Comparison of ENCODE assay signal across 8 cellular contexts in genomic region chr4:48270516-48270897, GRCh38. TPM values are rescaled to one million over a fixed set of nuclear protein-coding genes. Genes with fewer than 3 reads are reported as not detected.
A peak's percentile ranks its signal among the peaks of the same experiment; 100 is the strongest.
DNase-seq lines count a peak whose midpoint lies in the region; ATAC-seq lines count a peak whose summit lies in the region.

No MANE protein-coding gene starts in this region.

- H3K4me1 ChIP-seq in HUES48 (ENCODE audit: control insufficient read depth, insufficient read depth, low read length) = peaks cover 15% of the 10 kb centered on the region; the same call in 1 of the 2 replicates

- H3K27me3 Mint-ChIP-seq in activated CD4-positive, alpha-beta memory T cell treated with anti-CD3 and anti-CD28 coated beads for 36 hours = no peaks in the 10 kb centered on the region
- H3K27me3 Mint-ChIP-seq in stimulated activated memory B cell treated with anti-CD40 and anti-IgM and Interleukin-4, amounts not matched to agents 10 μg/mL and 1 μg/mL and 100 μg/mL, for 72 hours = no peaks in the 10 kb centered on the region

- H3K4me1 Mint-ChIP-seq in activated CD4-positive, alpha-beta memory T cell treated with anti-CD3 and anti-CD28 coated beads for 36 hours (ENCODE audit: low read depth) = peaks cover 23% of the 10 kb centered on the region
- peaks cover 22% of the 10 kb centered on the region for H3K4me1 Mint-ChIP-seq in stimulated activated memory B cell treated with anti-CD40 and anti-IgM and Interleukin-4, amounts not matched to agents 10 μg/mL and 1 μg/mL and 100 μg/mL, for 72 hours

- H3K27ac ChIP-seq in HUES48 (ENCODE audit: low read depth, low read length) = peak overlapping the region; percentile 70

- CTCF ChIA-PET in activated CD4-positive, alpha-beta memory T cell treated with anti-CD3 and anti-CD28 coated beads for 36 hours (lab: Charles Lee) = no interaction called here

- intact Hi-C loops in activated CD4-positive, alpha-beta memory T cell treated with anti-CD3 and anti-CD28 coated beads for 36 hours (cut with micrococcal nuclease) = loop anchor here (2.0 to 10.0 kb wide), 4 partner anchors 168 to 637 kb away; partner anchors contain the start of genes FRYL, NFXL1 and OCIAD2

- H3K9ac ChIP-seq in HUES48 (ENCODE audit: low read depth, low read length) = 0 out of 2 replicates have a peak overlapping the region, but pooled peaks have one; percentile 66

- H3K4me3 Mint-ChIP-seq in activated CD4-positive, alpha-beta memory T cell treated with anti-CD3 and anti-CD28 coated beads for 36 hours = peak overlapping the region; percentile 91
- peak overlapping the region; percentile 91 for H3K4me3 Mint-ChIP-seq in stimulated activated memory B cell treated with anti-CD40 and anti-IgM and Interleukin-4, amounts not matched to agents 10 μg/mL and 1 μg/mL and 100 μg/mL, for 72 hours

- H3K27me3 ChIP-seq in HUES48 (ENCODE audit: control insufficient read depth, insufficient read depth, low read length) = no peaks in the 10 kb centered on the region

- no peak for ATAC-seq in stimulated activated memory B cell treated with anti-CD40 and anti-IgM and Interleukin-4, amounts not matched to agents 10 μg/mL and 1 μg/mL and 100 μg/mL, for 72 hours
- ATAC-seq in HG03460 (IDR thresholded peaks at IDR 0.05; ENCODE audit: unreplicated experiment) = no peak

- peak overlapping the region; percentile 84 for H3K4me3 ChIP-seq in HUES48 (ENCODE audit: low read depth, low read length)
- peak overlapping the region; percentile 61 for H3K4me3 ChIP-seq in iPS-11a (ENCODE audit: low read depth, low read length)

- no peaks in the 10 kb centered on the region for H3K36me3 Mint-ChIP-seq in activated CD4-positive, alpha-beta memory T cell treated with anti-CD3 and anti-CD28 coated beads for 36 hours
- H3K36me3 Mint-ChIP-seq in stimulated activated memory B cell treated with anti-CD40 and anti-IgM and Interleukin-4, amounts not matched to agents 10 μg/mL and 1 μg/mL and 100 μg/mL, for 72 hours = no peaks in the 10 kb centered on the region

- peaks cover 3% of the 10 kb centered on the region; the same call in 1 of the 2 replicates for H3K9me3 ChIP-seq in HUES48 (ENCODE audit: control insufficient read depth, insufficient read depth, low read length)

- H3K9me3 Mint-ChIP-seq in activated CD4-positive, alpha-beta memory T cell treated with anti-CD3 and anti-CD28 coated beads for 36 hours = no peaks in the 10 kb centered on the region
- no peaks in the 10 kb centered on the region for H3K9me3 Mint-ChIP-seq in stimulated activated memory B cell treated with anti-CD40 and anti-IgM and Interleukin-4, amounts not matched to agents 10 μg/mL and 1 μg/mL and 100 μg/mL, for 72 hours

- H3K27ac Mint-ChIP-seq in activated CD4-positive, alpha-beta memory T cell treated with anti-CD3 and anti-CD28 coated beads for 36 hours = peak overlapping the region; percentile 75
- H3K27ac Mint-ChIP-seq in stimulated activated memory B cell treated with anti-CD40 and anti-IgM and Interleukin-4, amounts not matched to agents 10 μg/mL and 1 μg/mL and 100 μg/mL, for 72 hours = peak overlapping the region; percentile 81

- DNase-seq in activated CD4-positive, alpha-beta memory T cell treated with anti-CD3 and anti-CD28 coated beads for 36 hours = no peak
- DNase-seq in SW480 (ENCODE audit: low spot score) (no peak), DMS79 (lab: John Stamatoyannopoulos, UW) (no peak), NOMO-1 treated with DMSO at 0.1 percent for 48 hours (lab: John Stamatoyannopoulos, UW; ENCODE audit: unreplicated experiment) (no peak)

- POLR2A ChIA-PET in activated CD4-positive, alpha-beta memory T cell treated with anti-CD3 and anti-CD28 coated beads for 36 hours (lab: Charles Lee) = interaction anchor here (0.8 kb wide), 1 partner anchor 131 kb away, joined by 3 read pairs; no protein-coding TSS in a partner anchor

- no peaks in the 10 kb centered on the region for H3K36me3 ChIP-seq in HUES48 (ENCODE audit: control insufficient read depth, insufficient read depth, low read length)

RNA-seq across cellular contexts. Expression of gene TEC, which starts 0.9 kb away (rescaled TPM):
- 1 to 10 TPM; 1.8 to 3.0 TPM for total RNA-seq in activated CD4-positive, alpha-beta memory T cell treated with anti-CD3 and anti-CD28 coated beads for 36 hours
